ENCODE assay signal across 1 cellular context in the genomic region with DNA sequence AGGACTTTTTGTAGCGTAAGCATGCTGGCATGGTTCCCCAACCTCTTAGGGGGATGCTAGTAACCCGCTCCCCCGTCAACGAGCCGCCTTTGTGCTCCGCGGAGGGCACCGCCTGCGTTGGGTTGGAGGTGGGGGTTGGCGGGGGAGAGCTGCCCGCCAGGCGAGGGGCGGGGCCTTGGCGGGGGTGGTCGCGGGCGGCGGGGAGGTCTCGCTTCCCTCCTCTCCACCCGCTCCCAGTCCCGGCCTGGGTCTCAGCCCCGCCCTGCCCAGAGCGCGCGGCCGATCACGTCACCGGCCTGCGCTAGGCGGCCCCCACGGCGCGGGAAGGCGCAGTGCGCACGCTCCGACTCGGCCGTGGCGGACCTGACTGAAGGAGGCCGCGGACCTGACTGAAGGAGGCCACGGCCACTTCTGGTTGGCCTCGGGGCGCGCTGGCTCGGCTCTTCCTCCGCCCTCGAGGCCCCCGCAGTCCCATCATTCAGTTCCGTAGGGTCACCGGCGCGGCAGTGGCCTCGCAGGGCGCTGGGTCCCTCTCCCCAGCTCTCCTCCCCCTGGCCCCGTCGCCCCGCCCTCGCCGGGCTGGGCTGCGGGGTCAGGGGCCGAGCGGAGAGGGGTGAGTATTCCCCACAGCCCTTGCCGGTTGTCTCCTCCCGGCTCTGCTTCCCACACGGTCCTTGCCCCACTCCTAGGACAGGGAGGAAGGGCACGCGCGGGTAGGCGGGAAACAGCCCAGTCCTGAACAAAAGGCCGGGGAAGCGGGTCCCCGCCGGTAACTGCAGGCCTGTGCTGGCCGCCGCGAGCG.
TF ChIP-seq lines count a peak whose summit lies in the region.

ATG10 (plus strand) TSS at position 330 of the 802 bp plus-strand sequence. CDS start 15,548 bp downstream, outside the sequence.

TF ChIP-seq in H1, 55 proteins besides CTCF, POLR2A, EP300 and RAD21 (continued from another document):
- TF ChIP-seq HDAC6 (IDR thresholded peaks at IDR 0.05; ENCODE audit: low read depth, low read length) (no peak), EZH2 (IDR thresholded peaks at IDR 0.05; ENCODE audit: low read depth, low read length, severe bottlenecking) (no peak), EGR1 (IDR thresholded peaks at IDR 0.05; ENCODE audit: borderline replicate concordance, low read depth, low read length) (0 out of 2 replicates have a peak, but pooled peaks have one; percentile 15), TAF1 (IDR thresholded peaks at IDR 0.05; ENCODE audit: low read depth, low read length) (peak; percentile 84), ASH2L (IDR thresholded peaks at IDR 0.05; ENCODE audit: low read length) (peak; percentile 95), YY1 (IDR thresholded peaks at IDR 0.05; ENCODE audit: low read depth, low read length) (no peak), POLR2AphosphoS5 (IDR thresholded peaks at IDR 0.05; ENCODE audit: low read depth, low read length) (peak; percentile 97), RFX5 (IDR thresholded peaks at IDR 0.05; ENCODE audit: borderline replicate concordance, low read depth, low read length) (no peak), NANOG (IDR thresholded peaks at IDR 0.05; ENCODE audit: insufficient read depth, low read depth, low read length, poor library complexity, severe bottlenecking) (no peak), BRCA1 (IDR thresholded peaks at IDR 0.05; ENCODE audit: low read depth, low read length) (no peak), RXRA (IDR thresholded peaks at IDR 0.05; ENCODE audit: insufficient read depth, low read depth, low read length) (no peak), KDM1A (IDR thresholded peaks at IDR 0.05; ENCODE audit: borderline replicate concordance, low read length) (no peak), SIRT6 (IDR thresholded peaks at IDR 0.05; ENCODE audit: low read length) (no peak), KDM4A (IDR thresholded peaks at IDR 0.05; ENCODE audit: low read depth, low read length, severe bottlenecking) (peak; percentile 52), SIX5 (IDR thresholded peaks at IDR 0.05; ENCODE audit: low read depth, low read length) (no peak), TAF7 (optimal IDR thresholded peaks at IDR 0.05; ENCODE audit: borderline replicate concordance, low read depth, low read length) (no peak), TBP (IDR thresholded peaks at IDR 0.05; ENCODE audit: low read depth, low read length) (peak; percentile 73), CBX8 (IDR thresholded peaks at IDR 0.05; ENCODE audit: borderline replicate concordance, low read depth, low read length) (no peak), GABPA (IDR thresholded peaks at IDR 0.05; ENCODE audit: borderline replicate concordance, insufficient read depth, low read length) (no peak), HDAC2 (IDR thresholded peaks at IDR 0.05; ENCODE audit: borderline replicate concordance in 1 of 2, low read depth in 2 of 2, low read length in 2 of 2) (peak in 1 of 2 experiments; percentile 77; a peak in 1 of 4 replicates), JUN (IDR thresholded peaks at IDR 0.05; ENCODE audit: low read depth, low read length) (no peak), SP1 (IDR thresholded peaks at IDR 0.05; ENCODE audit: low read depth, low read length) (0 out of 2 replicates have a peak, but pooled peaks have one; percentile 55), CEBPB (IDR thresholded peaks at IDR 0.05; ENCODE audit: low read depth, low read length) (no peak), SRF (IDR thresholded peaks at IDR 0.05; ENCODE audit: low read depth, low read length) (no peak), MAFK (IDR thresholded peaks at IDR 0.05; ENCODE audit: low read depth, low read length) (no peak), KDM5A (IDR thresholded peaks at IDR 0.05; ENCODE audit: low read length) (no peak), MAX (IDR thresholded peaks at IDR 0.05) (peak; percentile 74), TEAD4 (IDR thresholded peaks at IDR 0.05; ENCODE audit: low read depth, low read length) (no peak), ATF2 (IDR thresholded peaks at IDR 0.05; ENCODE audit: low read length) (peak; percentile 89), SP4 (IDR thresholded peaks at IDR 0.05; ENCODE audit: low read length) (no peak; the same call in none of the 2 replicates), CHD2 (IDR thresholded peaks at IDR 0.05; ENCODE audit: low read length) (no peak), NRF1 (IDR thresholded peaks at IDR 0.05; ENCODE audit: low read depth, low read length) (peak; percentile 39), SIN3A (conservative IDR thresholded peaks at IDR 0.05 in 1 of 2, IDR thresholded peaks at IDR 0.05 in 1 of 2; ENCODE audit: low read depth in 1 of 2, low read length in 2 of 2) (0 out of 4 replicates have a peak, but pooled peaks of 1 of the 2 experiments have one; percentile 47), RBBP5 (IDR thresholded peaks at IDR 0.05; ENCODE audit: borderline replicate concordance, low read depth, low read length) (no peak; the same call in 1 of the 2 replicates), JUND (IDR thresholded peaks at IDR 0.05; ENCODE audit: low read length) (no peak), TCF12 (IDR thresholded peaks at IDR 0.05; ENCODE audit: low read depth, low read length) (no peak), CBX5 (IDR thresholded peaks at IDR 0.05; ENCODE audit: low read depth, low read length) (no peak), BCL11A (IDR thresholded peaks at IDR 0.05; ENCODE audit: low read depth in 2 of 2, low read length in 2 of 2) (no peak), RNF2 (IDR thresholded peaks at IDR 0.05; ENCODE audit: borderline replicate concordance, low read depth, low read length, missing control alignments, poor library complexity, severe bottlenecking) (no peak), SUZ12 (IDR thresholded peaks at IDR 0.05; ENCODE audit: low read length) (0 out of 2 replicates have a peak, but pooled peaks have one; percentile 35), PHF8 (conservative IDR thresholded peaks at IDR 0.05; ENCODE audit: low read depth, low read length) (peak; percentile 96), BACH1 (IDR thresholded peaks at IDR 0.05; ENCODE audit: low read length) (peak; percentile 61; the same call in 1 of the 2 replicates), ZNF274 (IDR thresholded peaks at IDR 0.05; ENCODE audit: borderline replicate concordance, extremely low read depth, low read length) (no peak), CREB1 (IDR thresholded peaks at IDR 0.05) (peak; percentile 93), POU5F1 (IDR thresholded peaks at IDR 0.05; ENCODE audit: low read depth, low read length) (no peak), FOSL1 (IDR thresholded peaks at IDR 0.05; ENCODE audit: insufficient read depth, low read depth, low read length) (0 out of 2 replicates have a peak, but pooled peaks have one; percentile 19), SAP30 (IDR thresholded peaks at IDR 0.05; ENCODE audit: insufficient read depth, insufficient replicate concordance, low read length) (no peak)
- TF ChIP-seq, protein P1, sequence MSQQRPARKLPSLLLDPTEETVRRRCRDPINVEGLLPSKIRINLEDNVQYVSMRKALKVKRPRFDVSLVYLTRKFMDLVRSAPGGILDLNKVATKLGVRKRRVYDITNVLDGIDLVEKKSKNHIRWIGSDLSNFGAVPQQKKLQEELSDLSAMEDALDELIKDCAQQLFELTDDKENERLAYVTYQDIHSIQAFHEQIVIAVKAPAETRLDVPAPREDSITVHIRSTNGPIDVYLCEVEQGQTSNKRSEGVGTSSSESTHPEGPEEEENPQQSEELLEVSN (IDR thresholded peaks at IDR 0.05), result peak; percentile 84
- TF ChIP-seq, protein P2, sequence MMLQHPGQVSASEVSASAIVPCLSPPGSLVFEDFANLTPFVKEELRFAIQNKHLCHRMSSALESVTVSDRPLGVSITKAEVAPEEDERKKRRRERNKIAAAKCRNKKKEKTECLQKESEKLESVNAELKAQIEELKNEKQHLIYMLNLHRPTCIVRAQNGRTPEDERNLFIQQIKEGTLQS (IDR thresholded peaks at IDR 0.05; ENCODE audit: insufficient read depth, low read depth, low read length), result 0 out of 2 replicates have a peak, but pooled peaks have one; percentile 10
- TF ChIP-seq, protein P3, sequence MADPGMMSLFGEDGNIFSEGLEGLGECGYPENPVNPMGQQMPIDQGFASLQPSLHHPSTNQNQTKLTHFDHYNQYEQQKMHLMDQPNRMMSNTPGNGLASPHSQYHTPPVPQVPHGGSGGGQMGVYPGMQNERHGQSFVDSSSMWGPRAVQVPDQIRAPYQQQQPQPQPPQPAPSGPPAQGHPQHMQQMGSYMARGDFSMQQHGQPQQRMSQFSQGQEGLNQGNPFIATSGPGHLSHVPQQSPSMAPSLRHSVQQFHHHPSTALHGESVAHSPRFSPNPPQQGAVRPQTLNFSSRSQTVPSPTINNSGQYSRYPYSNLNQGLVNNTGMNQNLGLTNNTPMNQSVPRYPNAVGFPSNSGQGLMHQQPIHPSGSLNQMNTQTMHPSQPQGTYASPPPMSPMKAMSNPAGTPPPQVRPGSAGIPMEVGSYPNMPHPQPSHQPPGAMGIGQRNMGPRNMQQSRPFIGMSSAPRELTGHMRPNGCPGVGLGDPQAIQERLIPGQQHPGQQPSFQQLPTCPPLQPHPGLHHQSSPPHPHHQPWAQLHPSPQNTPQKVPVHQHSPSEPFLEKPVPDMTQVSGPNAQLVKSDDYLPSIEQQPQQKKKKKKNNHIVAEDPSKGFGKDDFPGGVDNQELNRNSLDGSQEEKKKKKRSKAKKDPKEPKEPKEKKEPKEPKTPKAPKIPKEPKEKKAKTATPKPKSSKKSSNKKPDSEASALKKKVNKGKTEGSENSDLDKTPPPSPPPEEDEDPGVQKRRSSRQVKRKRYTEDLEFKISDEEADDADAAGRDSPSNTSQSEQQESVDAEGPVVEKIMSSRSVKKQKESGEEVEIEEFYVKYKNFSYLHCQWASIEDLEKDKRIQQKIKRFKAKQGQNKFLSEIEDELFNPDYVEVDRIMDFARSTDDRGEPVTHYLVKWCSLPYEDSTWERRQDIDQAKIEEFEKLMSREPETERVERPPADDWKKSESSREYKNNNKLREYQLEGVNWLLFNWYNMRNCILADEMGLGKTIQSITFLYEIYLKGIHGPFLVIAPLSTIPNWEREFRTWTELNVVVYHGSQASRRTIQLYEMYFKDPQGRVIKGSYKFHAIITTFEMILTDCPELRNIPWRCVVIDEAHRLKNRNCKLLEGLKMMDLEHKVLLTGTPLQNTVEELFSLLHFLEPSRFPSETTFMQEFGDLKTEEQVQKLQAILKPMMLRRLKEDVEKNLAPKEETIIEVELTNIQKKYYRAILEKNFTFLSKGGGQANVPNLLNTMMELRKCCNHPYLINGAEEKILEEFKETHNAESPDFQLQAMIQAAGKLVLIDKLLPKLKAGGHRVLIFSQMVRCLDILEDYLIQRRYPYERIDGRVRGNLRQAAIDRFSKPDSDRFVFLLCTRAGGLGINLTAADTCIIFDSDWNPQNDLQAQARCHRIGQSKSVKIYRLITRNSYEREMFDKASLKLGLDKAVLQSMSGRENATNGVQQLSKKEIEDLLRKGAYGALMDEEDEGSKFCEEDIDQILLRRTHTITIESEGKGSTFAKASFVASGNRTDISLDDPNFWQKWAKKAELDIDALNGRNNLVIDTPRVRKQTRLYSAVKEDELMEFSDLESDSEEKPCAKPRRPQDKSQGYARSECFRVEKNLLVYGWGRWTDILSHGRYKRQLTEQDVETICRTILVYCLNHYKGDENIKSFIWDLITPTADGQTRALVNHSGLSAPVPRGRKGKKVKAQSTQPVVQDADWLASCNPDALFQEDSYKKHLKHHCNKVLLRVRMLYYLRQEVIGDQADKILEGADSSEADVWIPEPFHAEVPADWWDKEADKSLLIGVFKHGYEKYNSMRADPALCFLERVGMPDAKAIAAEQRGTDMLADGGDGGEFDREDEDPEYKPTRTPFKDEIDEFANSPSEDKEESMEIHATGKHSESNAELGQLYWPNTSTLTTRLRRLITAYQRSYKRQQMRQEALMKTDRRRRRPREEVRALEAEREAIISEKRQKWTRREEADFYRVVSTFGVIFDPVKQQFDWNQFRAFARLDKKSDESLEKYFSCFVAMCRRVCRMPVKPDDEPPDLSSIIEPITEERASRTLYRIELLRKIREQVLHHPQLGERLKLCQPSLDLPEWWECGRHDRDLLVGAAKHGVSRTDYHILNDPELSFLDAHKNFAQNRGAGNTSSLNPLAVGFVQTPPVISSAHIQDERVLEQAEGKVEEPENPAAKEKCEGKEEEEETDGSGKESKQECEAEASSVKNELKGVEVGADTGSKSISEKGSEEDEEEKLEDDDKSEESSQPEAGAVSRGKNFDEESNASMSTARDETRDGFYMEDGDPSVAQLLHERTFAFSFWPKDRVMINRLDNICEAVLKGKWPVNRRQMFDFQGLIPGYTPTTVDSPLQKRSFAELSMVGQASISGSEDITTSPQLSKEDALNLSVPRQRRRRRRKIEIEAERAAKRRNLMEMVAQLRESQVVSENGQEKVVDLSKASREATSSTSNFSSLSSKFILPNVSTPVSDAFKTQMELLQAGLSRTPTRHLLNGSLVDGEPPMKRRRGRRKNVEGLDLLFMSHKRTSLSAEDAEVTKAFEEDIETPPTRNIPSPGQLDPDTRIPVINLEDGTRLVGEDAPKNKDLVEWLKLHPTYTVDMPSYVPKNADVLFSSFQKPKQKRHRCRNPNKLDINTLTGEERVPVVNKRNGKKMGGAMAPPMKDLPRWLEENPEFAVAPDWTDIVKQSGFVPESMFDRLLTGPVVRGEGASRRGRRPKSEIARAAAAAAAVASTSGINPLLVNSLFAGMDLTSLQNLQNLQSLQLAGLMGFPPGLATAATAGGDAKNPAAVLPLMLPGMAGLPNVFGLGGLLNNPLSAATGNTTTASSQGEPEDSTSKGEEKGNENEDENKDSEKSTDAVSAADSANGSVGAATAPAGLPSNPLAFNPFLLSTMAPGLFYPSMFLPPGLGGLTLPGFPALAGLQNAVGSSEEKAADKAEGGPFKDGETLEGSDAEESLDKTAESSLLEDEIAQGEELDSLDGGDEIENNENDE (IDR thresholded peaks at IDR 0.05; ENCODE audit: insufficient replicate concordance, low read length), result no peak
- TF ChIP-seq, protein P4, sequence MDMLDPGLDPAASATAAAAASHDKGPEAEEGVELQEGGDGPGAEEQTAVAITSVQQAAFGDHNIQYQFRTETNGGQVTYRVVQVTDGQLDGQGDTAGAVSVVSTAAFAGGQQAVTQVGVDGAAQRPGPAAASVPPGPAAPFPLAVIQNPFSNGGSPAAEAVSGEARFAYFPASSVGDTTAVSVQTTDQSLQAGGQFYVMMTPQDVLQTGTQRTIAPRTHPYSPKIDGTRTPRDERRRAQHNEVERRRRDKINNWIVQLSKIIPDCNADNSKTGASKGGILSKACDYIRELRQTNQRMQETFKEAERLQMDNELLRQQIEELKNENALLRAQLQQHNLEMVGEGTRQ (IDR thresholded peaks at IDR 0.05; ENCODE audit: low read length), result no peak
TF ChIP-seq in H1: peak in this region for 19.
